ENCODE assay signal across 8 cellular contexts in the genomic region with DNA sequence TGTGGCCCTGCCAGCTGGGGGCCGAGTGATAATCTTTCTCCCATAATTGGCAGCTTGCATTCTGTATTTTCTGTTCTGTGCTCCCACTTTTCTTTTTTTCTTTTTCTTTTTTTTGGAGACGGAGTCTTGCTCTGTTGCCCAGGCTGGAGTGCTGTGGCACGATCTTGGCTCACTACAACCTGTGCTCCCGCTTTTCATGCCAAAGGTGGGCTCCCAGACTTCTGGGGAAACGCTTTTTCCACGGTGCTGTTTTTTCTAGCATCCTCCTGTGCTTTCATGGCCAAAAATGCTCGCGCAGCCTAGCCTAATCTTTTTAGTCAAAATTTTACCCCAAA. TPM values are rescaled to one million over a fixed set of nuclear protein-coding genes. Genes with fewer than 3 reads are reported as not detected.
DNase-seq lines count a peak whose midpoint lies in the region; ATAC-seq, FAIRE-seq and TF ChIP-seq lines count a peak whose summit lies in the region.

No MANE protein-coding gene starts in this region.

- H2AFZ ChIP-seq in OCI-LY7 (ENCODE audit: low read length): peak overlapping the region; percentile 95
- peak overlapping the region; percentile 76 for H2AFZ ChIP-seq in endothelial cell of umbilical vein (ENCODE audit: low read depth, low read length)

- peaks cover 32% of the 10 kb centered on the region for H3K4me1 Mint-ChIP-seq in neural crest cell

- CTCF ChIA-PET in OCI-LY7 (lab: Charles Lee; ENCODE audit: unreplicated experiment): no interaction called here
- CTCF ChIA-PET in endothelial cell of umbilical vein (lab: Charles Lee): no interaction called here

- H3K36me3 ChIP-seq in OCI-LY7 (ENCODE audit: insufficient read depth, low read length) (peaks cover 33% of the 10 kb centered on the region), endothelial cell of umbilical vein (ENCODE audit: control insufficient read depth in 2 of 2, extremely low read depth in 1 of 2, insufficient read depth in 2 of 2, low read length in 2 of 2) (peaks cover 0 to 3% of the 10 kb centered on the region in 2 experiments)

- no peaks in the 10 kb centered on the region for H3K9me3 Mint-ChIP-seq in neural crest cell

- H3K9ac ChIP-seq in endothelial cell of umbilical vein (replicated peaks; ENCODE audit: extremely low read depth, insufficient read depth, low read length): peak overlapping the region; percentile 88

- DNase-seq in OCI-LY7 (ENCODE audit: low spot score): no peak
- DNase-seq in endothelial cell of umbilical vein (ENCODE audit: low read depth, low spot score): no peak
- DNase-seq in neural crest cell (ENCODE audit: low read depth, low spot score): no peak
- DNase-seq in amniotic stem cell (lab: John Stamatoyannopoulos, UW): no peak
- no peak for DNase-seq in GM19238 (ENCODE audit: insufficient read length, low spot score)

- H3K4me3 ChIP-seq in OCI-LY7 (ENCODE audit: low read depth, low read length, poor library complexity, severe bottlenecking): peak overlapping the region; percentile 95
- H3K4me3 ChIP-seq in endothelial cell of umbilical vein (replicated peaks in 1 of 3; ENCODE audit: insufficient read depth in 1 of 3, low read depth in 1 of 3, low read length in 3 of 3): peak overlapping the region; percentile 64 to 95 (median 91)

- intact Hi-C loops in OCI-LY7 (cut with micrococcal nuclease; ENCODE audit: unreplicated experiment) (loop anchor here (5.0 kb wide), 1 partner anchor 280 kb away; no protein-coding TSS in a partner anchor), endothelial cell of umbilical vein (cut with micrococcal nuclease) (loop anchor here (1.0 to 10.0 kb wide), 5 partner anchors 15 to 282 kb away; partner anchors contain the start of genes ZNF669, ZNF670 and ZNF695)

- H3K9me2 ChIP-seq in OCI-LY7 (ENCODE audit: insufficient read depth, low read length): no peaks in the 10 kb centered on the region

- TF ChIP-seq CTCF in C4-2B (conservative IDR thresholded peaks at IDR 0.05): no peak
- no peak for TF ChIP-seq CTCF in OCI-LY7 (conservative IDR thresholded peaks at IDR 0.05; ENCODE audit: low read length)
- TF ChIP-seq CTCF in endothelial cell of umbilical vein (IDR thresholded peaks at IDR 0.05; ENCODE audit: extremely low read depth in 1 of 2, insufficient read depth in 1 of 2, low read depth in 1 of 2, low read length in 2 of 2): no peak
- TF ChIP-seq CTCF in neural crest cell (conservative IDR thresholded peaks at IDR 0.05): no peak

- H3K27ac ChIP-seq in C4-2B (peak overlapping the region; percentile 92), OCI-LY7 (ENCODE audit: low read depth, low read length, poor library complexity, severe bottlenecking) (peak overlapping the region; percentile 88), endothelial cell of umbilical vein (ENCODE audit: insufficient read depth, low read depth, low read length) (peak overlapping the region; percentile 60)

- H3K4me2 ChIP-seq in OCI-LY7 (ENCODE audit: low read length) (peak overlapping the region; percentile 77), endothelial cell of umbilical vein (ENCODE audit: insufficient read depth, low read length) (peak overlapping the region; percentile 75)

- TF ChIP-seq POLR2A in endothelial cell of umbilical vein (IDR thresholded peaks at IDR 0.05; ENCODE audit: low read depth, low read length): no peak

- peaks cover 38% of the 10 kb centered on the region for H3K79me2 ChIP-seq in OCI-LY7 (ENCODE audit: insufficient read depth, low read depth, low read length)
- peaks cover 37% of the 10 kb centered on the region for H3K79me2 ChIP-seq in endothelial cell of umbilical vein (ENCODE audit: control insufficient read depth, insufficient read depth, low read length)

- BruUV-seq in OCI-LY7 (replicated peaks; lab: Mats Ljungman, UMichigan): TSS peak; percentile 92
- TSS peak; percentile 74 for BruUV-seq in endothelial cell of umbilical vein (replicated peaks; lab: Mats Ljungman, UMichigan)

- ATAC-seq in GM21367 (IDR thresholded peaks at IDR 0.05; ENCODE audit: unreplicated experiment) (no peak), GM19395 (IDR thresholded peaks at IDR 0.05; ENCODE audit: unreplicated experiment) (no peak)

- POLR2A ChIA-PET in OCI-LY7 (lab: Charles Lee): interaction anchor here (0.5 to 1.3 kb wide), 7 partner anchors 10 to 357 kb away, joined by 3 to 5 read pairs (median 3); partner anchors contain the start of gene ZNF670
- POLR2A ChIA-PET in endothelial cell of umbilical vein (lab: Charles Lee): interaction anchor here (0.6 to 1.1 kb wide), 6 partner anchors 11 to 383 kb away, joined by 3 to 6 read pairs (median 3); no protein-coding TSS in a partner anchor

- peak overlapping the region; percentile 96 for H3K4me3 Mint-ChIP-seq in neural crest cell

- FAIRE-seq in endothelial cell of umbilical vein (lab: Jason Lieb, UNC): no peak

- H3K9me1 ChIP-seq in endothelial cell of umbilical vein (replicated peaks; ENCODE audit: control insufficient read depth, extremely low read depth, insufficient read depth, low read length): no peaks in the 10 kb centered on the region

- H4K20me1 ChIP-seq in OCI-LY7 (ENCODE audit: insufficient read depth, low read length): peaks cover 6% of the 10 kb centered on the region; the same call in 1 of the 2 replicates
- peaks cover 4% of the 10 kb centered on the region for H4K20me1 ChIP-seq in endothelial cell of umbilical vein (replicated peaks; ENCODE audit: control insufficient read depth, extremely low read depth, insufficient read depth, low read length)

- no peaks in the 10 kb centered on the region for H3K9me3 ChIP-seq in OCI-LY7 (ENCODE audit: low read length)
- H3K9me3 ChIP-seq in endothelial cell of umbilical vein (replicated peaks; ENCODE audit: control insufficient read depth, insufficient read depth, low read length): no peaks in the 10 kb centered on the region

- peak overlapping the region; percentile 19 for H3K27ac Mint-ChIP-seq in neural crest cell (ENCODE audit: unreplicated experiment)

- dilution Hi-C loops in endothelial cell of umbilical vein (cut with MboI; ENCODE audit: extremely low pct_ligation_motif_present, low sequenced_read_pairs): no loop called here

- H3K4me1 ChIP-seq in OCI-LY7 (ENCODE audit: insufficient read depth, low read length, poor library complexity, severe bottlenecking) (peaks cover 10% of the 10 kb centered on the region), endothelial cell of umbilical vein (ENCODE audit: control insufficient read depth, extremely low read depth, insufficient read depth, low read length) (peaks cover 8% of the 10 kb centered on the region)

- H3K27me3 Mint-ChIP-seq in neural crest cell (ENCODE audit: low read depth): no peaks in the 10 kb centered on the region

- H3K36me3 Mint-ChIP-seq in neural crest cell (ENCODE audit: low read depth): peaks cover 14% of the 10 kb centered on the region

- H3K27me3 ChIP-seq in endothelial cell of umbilical vein (ENCODE audit: control insufficient read depth in 2 of 2, insufficient read depth in 2 of 2, low read length in 2 of 2): no peaks in the 10 kb centered on the region

TF ChIP-seq in endothelial cell of umbilical vein, 7 proteins besides CTCF, POLR2A, EP300 and RAD21:
- TF ChIP-seq GATA2 (IDR thresholded peaks at IDR 0.05; ENCODE audit: insufficient read depth, insufficient read length, low read depth, low read length) (no peak), JUN (IDR thresholded peaks at IDR 0.05; ENCODE audit: borderline replicate concordance, insufficient read depth, insufficient read length, low read depth) (no peak), FOS (IDR thresholded peaks at IDR 0.05; ENCODE audit: borderline replicate concordance, insufficient read depth, low read length) (no peak), POLR2AphosphoS5 (IDR thresholded peaks at IDR 0.05; ENCODE audit: insufficient read depth, low read depth, low read length) (no peak), MAX (IDR thresholded peaks at IDR 0.05; ENCODE audit: insufficient read depth, insufficient read length) (no peak), MYC (IDR thresholded peaks at IDR 0.05; ENCODE audit: low read depth, low read length) (no peak), EZH2 (IDR thresholded peaks at IDR 0.05; ENCODE audit: borderline replicate concordance, low read depth, low read length, severe bottlenecking) (no peak)

RNA-seq across cellular contexts. Expression of gene AHCTF1, which starts 0.6 kb away (rescaled TPM):
- total RNA-seq in OCI-LY7 (2014; rRNA removed; shearing (Covaris generic)): 36.4 and 38.5 TPM in 2 replicates
- 55.8 and 57.7 TPM in 2 replicates for total RNA-seq in OCI-LY7 (2022)
- 30.7 and 32.1 TPM in 2 replicates for total RNA-seq in endothelial cell of umbilical vein
- polyA plus RNA-seq in endothelial cell of umbilical vein: 3.5 and 5.5 TPM in 2 replicates
- polyA plus RNA-seq in endothelial cell of umbilical vein (2011; cell fraction: cytosol; rRNA removed): 7.5 and 9.7 TPM in 2 replicates
- polyA plus RNA-seq in endothelial cell of umbilical vein (2011; cell fraction: nucleus; rRNA removed): 29.9 and 32.7 TPM in 2 replicates
- polyA plus RNA-seq in endothelial cell of umbilical vein (2012): 17.6 and 21.3 TPM in 2 replicates
- 21.1 and 24.4 TPM in 2 replicates for polyA minus RNA-seq in endothelial cell of umbilical vein
- polyA minus RNA-seq in endothelial cell of umbilical vein (2011; cell fraction: cytosol; rRNA and poly(A)+ RNA removed): 39.3 TPM
- 50.8 and 69.1 TPM in 2 replicates for polyA minus RNA-seq in endothelial cell of umbilical vein (2011; cell fraction: nucleus; rRNA and poly(A)+ RNA removed)
- total RNA-seq in neural crest cell: 40.4 and 47.3 TPM in 2 replicates
